ENCODE assay signal across 8 cellular contexts in genomic region chr5:115625579-115626443, GRCh38. TPM values are rescaled to one million over a fixed set of nuclear protein-coding genes. Genes with fewer than 3 reads are reported as not detected.
DNase-seq lines count a peak whose midpoint lies in the region; ATAC-seq and TF ChIP-seq lines count a peak whose summit lies in the region.

TSS of gene TMED7 (minus strand) at chr5:115626036. CDS start at chr5:115625792, 244 bp downstream.

- peak; percentile 92 for ATAC-seq in DND-41 (ENCODE audit: insufficient read depth, low read depth)
- peak; percentile 85 to 86 for ATAC-seq in naive B cell (ENCODE audit: low read depth in 2 of 2)
- ATAC-seq in stimulated activated memory B cell treated with anti-CD40 and anti-IgM and Interleukin-4, amounts not matched to agents 10 μg/mL and 1 μg/mL and 100 μg/mL, for 72 hours, result peak; percentile 98

- peak; percentile 100 for DNase-seq in DND-41
- peak; percentile 100 for DNase-seq in GM23248
- peak; percentile 93 to 96 for DNase-seq in Kasumi-1 (lab: John Stamatoyannopoulos, UW)
- peak; percentile 96 for DNase-seq in RPMI7951 (ENCODE audit: low read depth)
- DNase-seq in activated T-helper 1 cell treated with anti-CD3 and anti-CD28 coated beads, Interleukin-12 subunit alpha, Interleukin-12 subunit beta, Interleukin-2, Interleukin-4 antibody, amounts not matched to agents 30 ng/mL and 10 ng/mL and 1 ng/mL, durations not matched to agents 14 hours and 24 hours and 36 hours (ENCODE audit: low spot score), result peak; percentile 99
- peak; percentile 99 for DNase-seq in fibroblast of gingiva (ENCODE audit: low read depth)
- peak; percentile 98 for DNase-seq in naive B cell

- H3K4me3 ChIP-seq in DND-41 (ENCODE audit: low read depth in 1 of 2, low read length in 2 of 2) (peak within 1 kb of the TSS; percentile 62 to 84), GM23248 (peak within 1 kb of the TSS; percentile 97)

- in situ Hi-C loops in GM23248 (cut with MboI), result loop anchor here (10.0 kb wide), 1 partner anchor 209 kb away; no protein-coding TSS in a partner anchor

- 1% methylated on average over 50 to 77 of the region's 77 CpGs for WGBS in GM23248 (ENCODE audit: low coverage in 1 of 2, low lambda C conversion rate in 2 of 2, missing lambda C conversion rate in 2 of 2), 2 experiments

- H3K9me2 ChIP-seq in GM23248 (ENCODE audit: insufficient read depth), result no peaks in the 10 kb centered on the region

- peaks cover 41% of the 10 kb centered on the region for H3K4me1 ChIP-seq in DND-41 (ENCODE audit: insufficient read depth, low read length)
- peaks cover 22% of the 10 kb centered on the region for H3K4me1 ChIP-seq in GM23248 (ENCODE audit: insufficient read depth)

- H3K36me3 Mint-ChIP-seq in activated T-helper 1 cell treated with anti-CD3 and anti-CD28 coated beads, Interleukin-12 subunit alpha, Interleukin-12 subunit beta, Interleukin-2, Interleukin-4 antibody, amounts not matched to agents 30 ng/mL and 10 ng/mL and 1 ng/mL, durations not matched to agents 14 hours and 24 hours and 36 hours (ENCODE audit: low read depth), result peaks cover 8% of the 10 kb centered on the region
- H3K36me3 Mint-ChIP-seq in naive B cell, result no peaks in the 10 kb centered on the region
- peaks cover 10% of the 10 kb centered on the region for H3K36me3 Mint-ChIP-seq in stimulated activated memory B cell treated with anti-CD40 and anti-IgM and Interleukin-4, amounts not matched to agents 10 μg/mL and 1 μg/mL and 100 μg/mL, for 72 hours

- peak within 1 kb of the TSS; percentile 93 for H3K27ac ChIP-seq in DND-41 (ENCODE audit: low read length)
- H3K27ac ChIP-seq in GM23248, result peak within 1 kb of the TSS; percentile 96

- peak within 1 kb of the TSS; percentile 95 for H3K9ac ChIP-seq in DND-41 (ENCODE audit: low read depth, low read length)
- peak within 1 kb of the TSS; percentile 99 for H3K9ac ChIP-seq in GM23248

- peaks cover 32% of the 10 kb centered on the region for H3K4me1 Mint-ChIP-seq in activated T-helper 1 cell treated with anti-CD3 and anti-CD28 coated beads, Interleukin-12 subunit alpha, Interleukin-12 subunit beta, Interleukin-2, Interleukin-4 antibody, amounts not matched to agents 30 ng/mL and 10 ng/mL and 1 ng/mL, durations not matched to agents 14 hours and 24 hours and 36 hours (ENCODE audit: low read depth)
- H3K4me1 Mint-ChIP-seq in naive B cell, result peaks cover 17 to 25% (median 21%) of the 10 kb centered on the region in 3 donors
- H3K4me1 Mint-ChIP-seq in stimulated activated memory B cell treated with anti-CD40 and anti-IgM and Interleukin-4, amounts not matched to agents 10 μg/mL and 1 μg/mL and 100 μg/mL, for 72 hours, result peaks cover 5% of the 10 kb centered on the region

- H3K4me3 Mint-ChIP-seq in activated T-helper 1 cell treated with anti-CD3 and anti-CD28 coated beads, Interleukin-12 subunit alpha, Interleukin-12 subunit beta, Interleukin-2, Interleukin-4 antibody, amounts not matched to agents 30 ng/mL and 10 ng/mL and 1 ng/mL, durations not matched to agents 14 hours and 24 hours and 36 hours, result no peak within 1 kb of the TSS
- H3K4me3 Mint-ChIP-seq in naive B cell, result peak within 1 kb of the TSS in 1 of 8 donors; percentile 96
- H3K4me3 Mint-ChIP-seq in stimulated activated memory B cell treated with anti-CD40 and anti-IgM and Interleukin-4, amounts not matched to agents 10 μg/mL and 1 μg/mL and 100 μg/mL, for 72 hours, result no peak within 1 kb of the TSS

- H3F3A ChIP-seq in GM23248 (ENCODE audit: insufficient read depth), result peaks cover 4% of the 10 kb centered on the region; the same call in 1 of the 2 replicates

- H3K27me3 Mint-ChIP-seq in activated T-helper 1 cell treated with anti-CD3 and anti-CD28 coated beads, Interleukin-12 subunit alpha, Interleukin-12 subunit beta, Interleukin-2, Interleukin-4 antibody, amounts not matched to agents 30 ng/mL and 10 ng/mL and 1 ng/mL, durations not matched to agents 14 hours and 24 hours and 36 hours (ENCODE audit: insufficient read depth), result peaks cover 12% of the 10 kb centered on the region
- no peaks in the 10 kb centered on the region for H3K27me3 Mint-ChIP-seq in naive B cell
- no peaks in the 10 kb centered on the region for H3K27me3 Mint-ChIP-seq in stimulated activated memory B cell treated with anti-CD40 and anti-IgM and Interleukin-4, amounts not matched to agents 10 μg/mL and 1 μg/mL and 100 μg/mL, for 72 hours

- intact Hi-C loops in activated T-helper 1 cell treated with anti-CD3 and anti-CD28 coated beads, Interleukin-12 subunit alpha, Interleukin-12 subunit beta, Interleukin-2, Interleukin-4 antibody, amounts not matched to agents 30 ng/mL and 10 ng/mL and 1 ng/mL, durations not matched to agents 14 hours and 24 hours and 36 hours (cut with micrococcal nuclease), result loop anchor here (1.0 to 5.0 kb wide), 8 partner anchors 8 to 461 kb away; partner anchors contain the start of genes AP3S1, ATG12, CCDC112 and COMMD10

- peak within 1 kb of the TSS; percentile 90 for H2AFZ ChIP-seq in DND-41 (ENCODE audit: low read depth, low read length)
- H2AFZ ChIP-seq in GM23248, result peak within 1 kb of the TSS; percentile 95

- no peaks in the 10 kb centered on the region for H3K9me3 ChIP-seq in DND-41 (ENCODE audit: insufficient read depth, low read length, severe bottlenecking)
- no peaks in the 10 kb centered on the region for H3K9me3 ChIP-seq in GM23248 (ENCODE audit: low read depth)

- peak within 1 kb of the TSS; percentile 88 for H3K27ac Mint-ChIP-seq in activated T-helper 1 cell treated with anti-CD3 and anti-CD28 coated beads, Interleukin-12 subunit alpha, Interleukin-12 subunit beta, Interleukin-2, Interleukin-4 antibody, amounts not matched to agents 30 ng/mL and 10 ng/mL and 1 ng/mL, durations not matched to agents 14 hours and 24 hours and 36 hours
- peak within 1 kb of the TSS in 4 of 6 donors; percentile 93 to 99 (median 97) for H3K27ac Mint-ChIP-seq in naive B cell
- no peak within 1 kb of the TSS for H3K27ac Mint-ChIP-seq in stimulated activated memory B cell treated with anti-CD40 and anti-IgM and Interleukin-4, amounts not matched to agents 10 μg/mL and 1 μg/mL and 100 μg/mL, for 72 hours

- peaks cover 35% of the 10 kb centered on the region; the same call in 1 of the 2 replicates for H4K20me1 ChIP-seq in DND-41 (ENCODE audit: insufficient read depth, low read length)
- H4K20me1 ChIP-seq in GM23248 (ENCODE audit: insufficient read depth), result 0 out of 2 replicates have a peak, but pooled peaks cover 4% of the 10 kb centered on the region

- H3K4me2 ChIP-seq in DND-41 (ENCODE audit: insufficient read depth, low read length), result peak within 1 kb of the TSS; percentile 86
- H3K4me2 ChIP-seq in GM23248 (ENCODE audit: unreplicated experiment), result peak within 1 kb of the TSS; percentile 93

- H3K36me3 ChIP-seq in DND-41 (ENCODE audit: insufficient read depth, low read length), result peaks cover 26% of the 10 kb centered on the region
- H3K36me3 ChIP-seq in GM23248 (ENCODE audit: low read depth), result no peaks in the 10 kb centered on the region; the same call in 1 of the 2 replicates

- H3K79me2 ChIP-seq in DND-41 (ENCODE audit: insufficient read depth, low read length) (peaks cover 61% of the 10 kb centered on the region), GM23248 (ENCODE audit: insufficient read depth) (peaks cover 51% of the 10 kb centered on the region)

- no peaks in the 10 kb centered on the region for H3K9me3 Mint-ChIP-seq in activated T-helper 1 cell treated with anti-CD3 and anti-CD28 coated beads, Interleukin-12 subunit alpha, Interleukin-12 subunit beta, Interleukin-2, Interleukin-4 antibody, amounts not matched to agents 30 ng/mL and 10 ng/mL and 1 ng/mL, durations not matched to agents 14 hours and 24 hours and 36 hours
- H3K9me3 Mint-ChIP-seq in naive B cell, result no peaks in the 10 kb centered on the region
- no peaks in the 10 kb centered on the region for H3K9me3 Mint-ChIP-seq in stimulated activated memory B cell treated with anti-CD40 and anti-IgM and Interleukin-4, amounts not matched to agents 10 μg/mL and 1 μg/mL and 100 μg/mL, for 72 hours

- H3K27me3 ChIP-seq in DND-41 (ENCODE audit: insufficient read depth, low read length, poor library complexity) (no peaks in the 10 kb centered on the region), GM23248 (replicated peaks; ENCODE audit: insufficient read depth) (no peaks in the 10 kb centered on the region)

- TF ChIP-seq CTCF in DND-41 (IDR thresholded peaks at IDR 0.05; ENCODE audit: borderline replicate concordance, extremely low read depth, low read length, poor library complexity, severe bottlenecking), result no peak

RNA-seq across cellular contexts. Expression of gene TMED7, which starts in this region (rescaled TPM):
- total RNA-seq in GM23248 (2014; rRNA removed; shearing (Covaris generic)), result 152 and 163 TPM in 2 replicates
- 97.7 and 98.7 TPM in 2 replicates for polyA plus RNA-seq in GM23248 (2016; fragmentation: Nextera tagmentation; extraction: Ambion mirVana)
- 97.2 and 118 TPM in 2 replicates for total RNA-seq in RPMI7951 (2014; rRNA removed; shearing (Covaris generic))
- 43.4 and 44.0 TPM in 2 replicates for total RNA-seq in activated T-helper 1 cell treated with anti-CD3 and anti-CD28 coated beads, Interleukin-12 subunit alpha, Interleukin-12 subunit beta, Interleukin-2, Interleukin-4 antibody, amounts not matched to agents 30 ng/mL and 10 ng/mL and 1 ng/mL, durations not matched to agents 14 hours and 24 hours and 36 hours
- polyA plus RNA-seq in naive B cell (ENCODE audit: low read depth in 6 of 6), result 10 to 100 TPM; 15.6 to 43.4 (median 27.8) TPM

Comparison
In these comparisons a context has a peak if more than half of its experiments do, and no peak if none do; other contexts are left out.
1. Peak in every context shown above with its lines: DNase-seq, ATAC-seq, H3K4me3 ChIP-seq and H3K27ac ChIP-seq.